21 cellular contexts compared by ENCODE assay signal in genomic region chr5:72130342-72130741, GRCh38. TPM values are rescaled to one million over a fixed set of nuclear protein-coding genes. Genes with fewer than 3 reads are reported as not detected.
DNase-seq lines count a peak whose midpoint lies in the region; ATAC-seq, FAIRE-seq and TF ChIP-seq lines count a peak whose summit lies in the region.
"Had no signal": no experiment of that assay in that cellular context is flagged by ENCODE, and none has a peak within 500 bp of the region (broad histone marks: within the 10 kb centered on the region; RNA-seq: fewer than 3 reads in every experiment).

No MANE protein-coding gene starts in this region.

- CTCF ChIA-PET in BJ (lab: Yijun Ruan, JAX) (interaction anchor here (0.6 to 1.4 kb wide), 3 partner anchors 14 to 168 kb away, joined by 3 to 6 read pairs (median 3); no protein-coding TSS in a partner anchor), SK-N-SH (lab: Yijun Ruan, JAX) (interaction anchor here (0.8 to 1.7 kb wide), 5 partner anchors 18 to 1247 kb away, joined by 3 to 5 read pairs (median 3); no protein-coding TSS in a partner anchor)

- TF ChIP-seq CTCF in BJ (IDR thresholded peaks at IDR 0.05; ENCODE audit: insufficient read depth, low read depth, low read length): no peak
- no peak for TF ChIP-seq CTCF in SK-N-SH (IDR thresholded peaks at IDR 0.05)
- no peak for TF ChIP-seq CTCF in osteoblast (IDR thresholded peaks at IDR 0.05; ENCODE audit: extremely low read depth, low read depth, low read length)

- H3K4me1 ChIP-seq in SK-N-SH (ENCODE audit: control insufficient read depth in 1 of 2, insufficient read depth in 2 of 2, low read depth in 1 of 2, low read length in 1 of 2): peaks cover 41 to 87% of the 10 kb centered on the region in 2 experiments
- H3K4me1 ChIP-seq in osteoblast (ENCODE audit: insufficient read depth, low read length): peaks cover 65% of the 10 kb centered on the region
- H3K4me1 ChIP-seq: spleen had no signal

- H3K4me2 ChIP-seq in SK-N-SH (no peak overlapping the region), osteoblast (ENCODE audit: insufficient read depth, low read length) (no peak overlapping the region)

- no peak overlapping the region for H3K4me3 ChIP-seq in BJ (ENCODE audit: low read depth, low read length)
- no peak overlapping the region; a peak in 1 of 4 replicates for H3K4me3 ChIP-seq in SK-N-SH (ENCODE audit: low read depth in 2 of 2, low read length in 1 of 2)
- no peak overlapping the region for H3K4me3 ChIP-seq in osteoblast (ENCODE audit: insufficient read depth, low read length)
- H3K4me3 ChIP-seq: ovary, spleen had no signal

- no peak overlapping the region for H2AFZ ChIP-seq in SK-N-SH (ENCODE audit: low read depth)
- no peak overlapping the region for H2AFZ ChIP-seq in osteoblast (ENCODE audit: low read length)

- POLR2A ChIA-PET in BJ (lab: Charles Lee) (interaction anchor here (0.6 kb wide), 1 partner anchor 124 kb away, joined by 4 read pairs; no protein-coding TSS in a partner anchor), SK-N-SH (lab: Yijun Ruan, JAX) (no interaction called here)

- FAIRE-seq in endometrium (lab: Jason Lieb, UNC): peak; percentile 46

- H3K9me3 ChIP-seq in SK-N-SH: no peaks in the 10 kb centered on the region
- H3K9me3 ChIP-seq in osteoblast (ENCODE audit: low read depth, low read length): no peaks in the 10 kb centered on the region
- H3K9me3 ChIP-seq: ovary, spleen had no signal

- H3K27me3 ChIP-seq in BJ (ENCODE audit: control insufficient read depth, insufficient read depth, low read length): no peaks in the 10 kb centered on the region
- no peaks in the 10 kb centered on the region for H3K27me3 ChIP-seq in SK-N-SH (ENCODE audit: insufficient read depth)
- no peaks in the 10 kb centered on the region for H3K27me3 ChIP-seq in osteoblast (ENCODE audit: insufficient read depth, low read length)
- H3K27me3 ChIP-seq: ovary had no signal

- peak overlapping the region; percentile 27; the same call in 1 of the 2 replicates for H3K9ac ChIP-seq in SK-N-SH

- H4K20me1 ChIP-seq in SK-N-SH (ENCODE audit: insufficient read depth): peaks cover 38% of the 10 kb centered on the region
- peaks cover 4% of the 10 kb centered on the region for H4K20me1 ChIP-seq in osteoblast (ENCODE audit: insufficient read depth, low read length)

- H3K79me2 ChIP-seq in SK-N-SH (ENCODE audit: insufficient read depth) (peaks cover 97% of the 10 kb centered on the region), osteoblast (ENCODE audit: insufficient read depth, low read length) (peaks cover 66% of the 10 kb centered on the region)

- DNase-seq in BJ (ENCODE audit: low read depth) (peak; percentile 64), SK-N-SH (no peak), osteoblast (ENCODE audit: insufficient read length, low spot score, missing footprints) (no peak), HUDEP-2 (lab: John Stamatoyannopoulos, UW; ENCODE audit: unreplicated experiment in 76 of 76) (no peak), NCI-H187 treated with DMSO at 0.1 percent for 48 hours (lab: John Stamatoyannopoulos, UW) (no peak), activated gamma-delta T cell (lab: John Stamatoyannopoulos, UW) (no peak)
- DNase-seq: activated CD4-positive, CD25-positive, alpha-beta regulatory T cell treated with anti-CD3 and anti-CD28 coated beads, Interleukin-2, amount 50 U/mL, for 72 hours; activated CD8-positive, alpha-beta T cell treated with anti-CD3 and anti-CD28 coated beads for 36 hours; activated effector memory CD4-positive, alpha-beta T cell treated with anti-CD3 and anti-CD28 coated beads, Interleukin-2, amount 50 U/mL, for 16 hours; CD4-positive, alpha-beta memory T cell; dermis blood vessel endothelial cell; natural killer cell; NCI-H1436; OCI-M1; ovary; spleen; stimulated activated CD4-positive, alpha-beta T cell treated with anti-CD3 and anti-CD28 coated beads, Interleukin-4, amount 100 ng/mL, for 1 hour; stimulated activated naive B cell treated with anti-CD40 and anti-IgM and Interleukin-4, amounts not matched to agents 10 μg/mL and 1 μg/mL and 100 μg/mL, for 72 hours had no signal

- H3K9me2 ChIP-seq in SK-N-SH: no peaks in the 10 kb centered on the region

- H3K27ac ChIP-seq in SK-N-SH (ENCODE audit: low read depth in 2 of 2, low read length in 1 of 2) (peak overlapping the region; percentile 34 to 94; a peak in 3 of 4 replicates), osteoblast (ENCODE audit: low read depth, low read length) (peak overlapping the region; percentile 54)
- H3K27ac ChIP-seq: ovary, spleen had no signal

- no peak for TF ChIP-seq EP300 in SK-N-SH (IDR thresholded peaks at IDR 0.05; ENCODE audit: borderline replicate concordance in 1 of 2, low read depth in 1 of 2, low read length in 1 of 2)

- peaks cover 94% of the 10 kb centered on the region for H3F3A ChIP-seq in SK-N-SH (replicated peaks; ENCODE audit: insufficient read depth)

- WGBS in SK-N-SH (ENCODE audit: low lambda C conversion rate): 69% methylated on average over 3 of the region's 3 CpGs

- no peaks in the 10 kb centered on the region for H3K36me3 ChIP-seq in BJ (ENCODE audit: control insufficient read depth, insufficient read depth, low read length)
- peaks cover 57 to 78% of the 10 kb centered on the region in 2 experiments for H3K36me3 ChIP-seq in SK-N-SH (replicated peaks in 1 of 2; ENCODE audit: control insufficient read depth in 1 of 2, insufficient read depth in 2 of 2, low read length in 1 of 2)
- H3K36me3 ChIP-seq in osteoblast (ENCODE audit: insufficient read depth, low read length): peaks cover 11% of the 10 kb centered on the region
- H3K36me3 ChIP-seq: ovary, spleen had no signal

- no peak for TF ChIP-seq RAD21 in SK-N-SH (IDR thresholded peaks at IDR 0.05; ENCODE audit: low read length)

- no peak for ATAC-seq in HG03354 (IDR thresholded peaks at IDR 0.05; ENCODE audit: poor library complexity, severe bottlenecking, unreplicated experiment)
- ATAC-seq: activated CD8-positive, alpha-beta T cell treated with anti-CD3 and anti-CD28 coated beads for 36 hours; natural killer cell; Right ventricle myocardium inferior; stimulated activated naive B cell treated with anti-CD40 and anti-IgM and Interleukin-4, amounts not matched to agents 10 μg/mL and 1 μg/mL and 100 μg/mL, for 72 hours had no signal

TF ChIP-seq in SK-N-SH, 30 proteins besides CTCF, POLR2A, EP300 and RAD21:
- no peak for TF ChIP-seq GABPA (IDR thresholded peaks at IDR 0.05; ENCODE audit: low read depth)
- no peak for TF ChIP-seq SMC3 (IDR thresholded peaks at IDR 0.05; ENCODE audit: low read depth, low read length)
- TF ChIP-seq POLR2AphosphoS5 (IDR thresholded peaks at IDR 0.05; ENCODE audit: low read depth, low read length): no peak; the same call in 1 of the 2 replicates
- TF ChIP-seq TAF1 (IDR thresholded peaks at IDR 0.05; ENCODE audit: borderline replicate concordance, low read depth, low read length): no peak
- TF ChIP-seq RXRA (IDR thresholded peaks at IDR 0.05; ENCODE audit: borderline replicate concordance, low read depth): no peak
- TF ChIP-seq MXI1 (IDR thresholded peaks at IDR 0.05; ENCODE audit: low read depth, low read length): no peak
- no peak for TF ChIP-seq CHD2 (IDR thresholded peaks at IDR 0.05; ENCODE audit: low read length, partially characterized antibody)
- no peak for TF ChIP-seq JUND (IDR thresholded peaks at IDR 0.05)
- TF ChIP-seq TEAD4 (IDR thresholded peaks at IDR 0.05; ENCODE audit: borderline replicate concordance, insufficient read depth): no peak

RNA-seq across cellular contexts. Expression of gene MAP1B, which starts 23.1 kb away (rescaled TPM):
- polyA plus RNA-seq in BJ (2011; rRNA removed) (27.1 and 30.9 TPM in 2 replicates), SK-N-SH (2012; rRNA removed) (47.5 and 48.5 TPM in 2 replicates)
- 101 and 174 TPM in 2 replicates for polyA minus RNA-seq in BJ (2011; rRNA and poly(A)+ RNA removed)
- polyA plus RNA-seq in SK-N-SH (2012; cell fraction: cytosol; rRNA removed): 59.8 and 60.6 TPM in 2 replicates
- 69.5 and 70.5 TPM in 2 replicates for polyA plus RNA-seq in SK-N-SH (2012; cell fraction: nucleus; rRNA removed)
- total RNA-seq in osteoblast: 123 and 164 TPM in 2 replicates
- total RNA-seq: CD4-positive, alpha-beta memory T cell had no signal
